ENCODE assay signal across 8 cellular contexts in the genomic region with DNA sequence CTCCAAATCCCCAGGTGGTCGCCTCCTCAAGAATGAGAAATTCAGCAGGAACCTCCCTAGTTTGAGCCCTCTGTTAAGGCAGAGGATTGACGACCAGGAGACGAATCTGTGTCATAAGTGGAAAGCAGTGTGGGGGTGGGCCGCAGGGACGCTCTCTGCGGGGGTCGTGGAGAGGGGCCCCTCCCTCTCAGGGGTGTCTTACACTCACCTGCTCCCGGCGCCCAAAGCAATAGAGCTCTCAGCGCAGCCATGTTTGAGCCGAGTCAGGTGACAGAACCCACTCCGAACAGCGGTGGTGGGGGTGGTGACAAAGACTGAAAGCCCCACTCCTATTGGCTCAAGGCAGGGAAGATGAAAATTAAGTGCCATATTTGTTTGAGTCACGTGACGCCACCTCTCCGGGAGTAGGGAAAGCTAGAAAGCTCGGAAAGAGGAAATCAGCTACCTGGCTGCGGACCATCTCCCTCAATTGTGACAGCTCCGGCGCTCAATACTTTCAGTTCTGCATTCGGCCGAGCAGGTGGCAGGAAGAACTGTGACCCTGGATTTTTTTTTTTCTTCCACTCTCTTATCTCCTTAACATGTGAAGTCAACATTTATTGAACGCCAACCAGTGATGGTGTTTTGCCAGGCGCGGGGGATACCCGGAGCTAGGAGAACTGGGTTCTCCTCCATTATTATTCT. TPM values are rescaled to one million over a fixed set of nuclear protein-coding genes. Genes with fewer than 3 reads are reported as not detected.
DNase-seq lines count a peak whose midpoint lies in the region; ATAC-seq and TF ChIP-seq lines count a peak whose summit lies in the region.

Gene ZFYVE26, minus strand, starts transcription at position 265 of the 684 bp plus-strand sequence. CDS start 627 bp downstream, outside the sequence.

- TF ChIP-seq POLR2A in GM18951 (IDR thresholded peaks at IDR 0.05; ENCODE audit: extremely low read depth, insufficient read depth, insufficient read length): peak; percentile 69

- intact Hi-C loops in activated B cell treated with CpG ODN at 0.5 μM for 24 hours (cut with micrococcal nuclease): loop anchor here (1.0 to 5.0 kb wide), 5 partner anchors 121 to 978 kb away; partner anchors contain the start of genes PIGH, RDH11, TMEM229B and VTI1B

- no peak for TF ChIP-seq CTCF in activated B cell treated with CpG ODN at 0.5 μM for 24 hours (IDR thresholded peaks at IDR 0.05)

- H3K4me3 Mint-ChIP-seq in activated B cell treated with CpG ODN at 0.5 μM for 24 hours: peak within 1 kb of the TSS; percentile 94

- H3K36me3 Mint-ChIP-seq in activated B cell treated with CpG ODN at 0.5 μM for 24 hours (ENCODE audit: low read depth): peaks cover 36% of the 10 kb centered on the region

- POLR2A ChIA-PET in activated B cell treated with CpG ODN at 0.5 μM for 24 hours (lab: Charles Lee): interaction anchor here (0.6 to 1.4 kb wide), 12 partner anchors 22 to 1957 kb away, joined by 3 to 6 read pairs (median 3); partner anchors contain the start of genes ATP6V1D, ERH, PIGH and SRSF5

- peaks cover 2% of the 10 kb centered on the region for H3K9me3 Mint-ChIP-seq in activated B cell treated with CpG ODN at 0.5 μM for 24 hours

- H3K27me3 Mint-ChIP-seq in activated B cell treated with CpG ODN at 0.5 μM for 24 hours: no peaks in the 10 kb centered on the region

- peak within 1 kb of the TSS; percentile 95 for H3K27ac Mint-ChIP-seq in activated B cell treated with CpG ODN at 0.5 μM for 24 hours

- CTCF ChIA-PET in activated B cell treated with CpG ODN at 0.5 μM for 24 hours (lab: Charles Lee): interaction anchor here (1.0 to 1.6 kb wide), 2 partner anchors 21 to 216 kb away, joined by 3 to 4 read pairs; partner anchors contain the start of gene PIGH

- DNase-seq in AG08395 (ENCODE audit: low spot score): peak; percentile 96
- DNase-seq in NCI-H345 (lab: John Stamatoyannopoulos, UW): peak; percentile 99
- peak; percentile 70 for DNase-seq in activated B cell treated with CpG ODN at 0.5 μM for 24 hours
- DNase-seq in central memory CD4-positive, alpha-beta T cell: peak; percentile 90
- DNase-seq in iris pigment epithelial cell (ENCODE audit: low read depth): peak; percentile 96
- DNase-seq in stimulated activated CD4-positive, alpha-beta T cell treated with anti-CD3 and anti-CD28 coated beads, Interleukin-12 subunit alpha, Interleukin-12 subunit beta, amount 100 ng/mL, for 24 hours (ENCODE audit: low read depth in 2 of 2): peak; percentile 77 to 82

- ATAC-seq in HG03196 (IDR thresholded peaks at IDR 0.05; ENCODE audit: unreplicated experiment): peak; percentile 86
- ATAC-seq in activated B cell treated with CpG ODN at 0.5 μM for 24 hours (ENCODE audit: low read depth): peak; percentile 85

- in situ Hi-C loops in GM18951 (cut with MboI; ENCODE audit: low sequenced_read_pairs, unreplicated experiment): no loop called here

- H3K4me1 Mint-ChIP-seq in activated B cell treated with CpG ODN at 0.5 μM for 24 hours: peaks cover 63% of the 10 kb centered on the region

RNA-seq across cellular contexts. Expression of gene ZFYVE26, which starts in this region (rescaled TPM):
- total RNA-seq in activated B cell treated with CpG ODN at 0.5 μM for 24 hours: 40.7 and 41.1 TPM in 2 replicates

Comparison
In these comparisons a context has a peak if more than half of its experiments do, and no peak if none do; other contexts are left out.
1. Peak in every context shown above with its lines: DNase-seq and ATAC-seq.